In genomic region chr2:128444816-128445532, GRCh38 we compare ENCODE assay signal across 18 cellular contexts.
DNase-seq lines count a peak whose midpoint lies in the region; ATAC-seq and TF ChIP-seq lines count a peak whose summit lies in the region.
"Had no signal": no experiment of that assay in that cellular context is flagged by ENCODE, and none has a peak within 500 bp of the region (broad histone marks: within the 10 kb centered on the region; RNA-seq: fewer than 3 reads in every experiment).

No MANE protein-coding gene starts in this region.

- peak overlapping the region; percentile 41 for H3K9ac ChIP-seq in SK-N-MC (ENCODE audit: insufficient read length)

- TF ChIP-seq CTCF in suprapubic skin (IDR thresholded peaks at IDR 0.05): no peak

- DNase-seq in DMS 273 (lab: John Stamatoyannopoulos, UW; ENCODE audit: unreplicated experiment) (peak; percentile 59), DMS 273 treated with DMSO at 0.1 percent for 48 hours (lab: John Stamatoyannopoulos, UW) (no peak), SK-N-MC (ENCODE audit: low read depth, low spot score) (no peak), left lobe of liver (ENCODE audit: low spot score) (peak; percentile 16), suprapubic skin (ENCODE audit: low spot score in 2 of 2) (peak; percentile 35 to 44), NCI-H510A treated with DMSO at 0.1 percent for 48 hours (lab: John Stamatoyannopoulos, UW) (no peak), MV-4-11 (lab: John Stamatoyannopoulos, UW) (no peak)
- DNase-seq: activated CD4-positive, alpha-beta T cell treated with anti-CD3 and anti-CD28 coated beads, Interleukin-2, amount 50 U/mL, for 4 hours; dermis blood vessel endothelial cell; HFFc6; left lung; NCI-H187 treated with DMSO at 0.1 percent for 48 hours; stimulated activated CD4-positive, alpha-beta T cell treated with anti-CD3 and anti-CD28 coated beads, Interleukin-4, amount 100 ng/mL, for 1 hour; SW 1271 had no signal

- no peak overlapping the region for H3K4me3 ChIP-seq in SK-N-MC
- no peak overlapping the region for H3K4me3 ChIP-seq in suprapubic skin
- H3K4me3 ChIP-seq: left lung, skin epidermis had no signal

- H3K27ac ChIP-seq in SK-N-MC: peak overlapping the region; percentile 42
- peak overlapping the region; percentile 51 for H3K27ac ChIP-seq in suprapubic skin
- H3K27ac ChIP-seq: 22Rv1 had no signal

- WGBS in suprapubic skin: 66% methylated on average over 10 of the region's 10 CpGs

- H3K9me3 ChIP-seq in SK-N-MC (ENCODE audit: low read depth, low read length) (no peaks in the 10 kb centered on the region), suprapubic skin (no peaks in the 10 kb centered on the region)
- H3K9me3 ChIP-seq: left lung had no signal

- H3K27me3 ChIP-seq in suprapubic skin: no peaks in the 10 kb centered on the region
- H3K27me3 ChIP-seq: left lung had no signal

- ATAC-seq in left lobe of liver (no peak), GM21737 (IDR thresholded peaks at IDR 0.05; ENCODE audit: unreplicated experiment) (no peak)
- ATAC-seq: activated naive CD4-positive, alpha-beta T cell treated with anti-CD3 and anti-CD28 coated beads, Interleukin-2, amount 50 U/mL, for 72 hours; left lung had no signal

- TF ChIP-seq POLR2A in suprapubic skin (IDR thresholded peaks at IDR 0.05): no peak

- H3K4me1 ChIP-seq in suprapubic skin: peaks cover 52% of the 10 kb centered on the region

- TF ChIP-seq EP300 in suprapubic skin (IDR thresholded peaks at IDR 0.05): no peak

- no peaks in the 10 kb centered on the region for H3K36me3 ChIP-seq in SK-N-MC (ENCODE audit: insufficient read depth, low read length)
- no peaks in the 10 kb centered on the region for H3K36me3 ChIP-seq in suprapubic skin
- H3K36me3 ChIP-seq: left lung had no signal

Comparison
In these comparisons a context has a peak if more than half of its experiments do, and no peak if none do; other contexts are left out.
1. DNase-seq: peak in DMS 273 (single experiment), left lobe of liver (single experiment) and suprapubic skin (2 of 2); none in DMS 273 treated with DMSO at 0.1 percent for 48 hours (single experiment), SK-N-MC (single experiment), NCI-H510A treated with DMSO at 0.1 percent for 48 hours (single experiment) and MV-4-11 (single experiment).